ENCODE assay signal across 27 cellular contexts in the genomic region with DNA sequence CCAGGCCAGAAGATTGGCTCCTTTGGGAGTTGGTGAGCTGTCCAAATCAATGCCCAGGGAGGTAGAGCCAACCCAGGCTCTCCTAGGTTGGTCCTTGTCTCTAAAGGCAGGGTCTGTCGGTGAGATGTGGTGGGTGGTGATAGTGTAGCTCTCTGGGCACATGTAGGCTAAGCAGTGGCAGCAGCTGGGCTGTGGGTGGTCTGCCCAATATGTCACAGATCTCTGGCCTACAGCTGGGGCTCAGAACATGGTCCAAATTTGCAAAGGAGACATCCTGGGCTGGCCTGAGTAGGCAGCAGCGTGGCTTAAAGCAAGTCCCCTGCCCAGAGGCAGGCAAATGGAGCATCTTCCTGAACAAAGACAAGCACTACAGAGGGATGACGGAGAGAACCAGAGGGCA.
DNase-seq lines count a peak whose midpoint lies in the region; ATAC-seq and TF ChIP-seq lines count a peak whose summit lies in the region.
"Had no signal": no experiment of that assay in that cellular context is flagged by ENCODE, and none has a peak within 500 bp of the region (broad histone marks: within the 10 kb centered on the region; RNA-seq: fewer than 3 reads in every experiment).

No MANE protein-coding gene starts in this region.

- H3K27me3 ChIP-seq in BLaER1, result no peaks in the 10 kb centered on the region
- H3K27me3 ChIP-seq: BLaER1 treated with 17β-estradiol and CSF1 and Interleukin-3, amounts not matched to agents 10 nM and 100 nM; breast epithelium; colonic mucosa; upper lobe of left lung had no signal

- no peak for TF ChIP-seq CTCF in mucosa of descending colon (IDR thresholded peaks at IDR 0.05)

- H3K9ac ChIP-seq in BLaER1, result no peak overlapping the region
- H3K9ac ChIP-seq: BLaER1 treated with 17β-estradiol and CSF1 and Interleukin-3, amounts not matched to agents 10 nM and 100 nM had no signal

- H3K27me3 Mint-ChIP-seq in memory B cell, result no peaks in the 10 kb centered on the region

- H3K4me3 ChIP-seq in BLaER1 (no peak overlapping the region), mucosa of descending colon (no peak overlapping the region)
- H3K4me3 ChIP-seq: BLaER1 treated with 17β-estradiol and CSF1 and Interleukin-3, amounts not matched to agents 10 nM and 100 nM; breast epithelium; colonic mucosa; upper lobe of left lung had no signal

- H3K4me1 Mint-ChIP-seq in memory B cell, result peaks cover 66% of the 10 kb centered on the region

- H3K36me3 ChIP-seq in BLaER1, result peaks cover 5% of the 10 kb centered on the region; the same call in 1 of the 2 replicates
- H3K36me3 ChIP-seq in mucosa of descending colon (ENCODE audit: low read depth), result no peaks in the 10 kb centered on the region
- H3K36me3 ChIP-seq: BLaER1 treated with 17β-estradiol and CSF1 and Interleukin-3, amounts not matched to agents 10 nM and 100 nM; breast epithelium; colonic mucosa; upper lobe of left lung had no signal

- no peaks in the 10 kb centered on the region for H3K9me3 Mint-ChIP-seq in memory B cell
- H3K9me3 Mint-ChIP-seq: activated naive CD4-positive, alpha-beta T cell treated with anti-CD3 and anti-CD28 coated beads for 36 hours; activated T-cell treated with anti-CD3 and anti-CD28 coated beads, Interleukin-2, amount 50 U/mL, for 4 hours; mesothelial cell of epicardium had no signal

- H3K27ac Mint-ChIP-seq in memory B cell, result peak overlapping the region; percentile 98
- H3K27ac Mint-ChIP-seq: activated naive CD4-positive, alpha-beta T cell treated with anti-CD3 and anti-CD28 coated beads for 36 hours; mesothelial cell of epicardium had no signal

- DNase-seq in memory B cell (ENCODE audit: low spot score in 2 of 2), result no peak
- DNase-seq in Right ventricle myocardium superior, result no peak
- no peak for DNase-seq in mucosa of descending colon
- DNase-seq in cerebellar cortex (ENCODE audit: low spot score), result no peak
- no peak for DNase-seq in posterior vena cava (ENCODE audit: low spot score)
- DNase-seq: activated naive CD4-positive, alpha-beta T cell treated with anti-CD3 and anti-CD28 coated beads for 36 hours; activated T-cell treated with anti-CD3 and anti-CD28 coated beads, Interleukin-2, amount 50 U/mL, for 4 hours; amygdala; colonic mucosa; COR-L47; DMS79; foreskin melanocyte; H7; IMR-90; left colon; NCI-H1092; NCI-H187 treated with DMSO at 0.1 percent for 48 hours; stimulated activated CD4-positive, alpha-beta T cell treated with anti-CD3 and anti-CD28 coated beads, Interleukin-15, amount 100 ng/mL, for 24 hours; upper lobe of left lung had no signal

- intact Hi-C loops in Right ventricle myocardium superior (cut with DNase I) (no loop called here), mucosa of descending colon (cut with DNase I, micrococcal nuclease) (no loop called here), posterior vena cava (cut with DNase I) (no loop called here)

- H3K36me3 Mint-ChIP-seq in memory B cell, result peaks cover 3% of the 10 kb centered on the region
- H3K36me3 Mint-ChIP-seq: mesothelial cell of epicardium had no signal

- H3K4me3 Mint-ChIP-seq in memory B cell, result peak overlapping the region; percentile 74
- H3K4me3 Mint-ChIP-seq: activated naive CD4-positive, alpha-beta T cell treated with anti-CD3 and anti-CD28 coated beads for 36 hours; activated T-cell treated with anti-CD3 and anti-CD28 coated beads, Interleukin-2, amount 50 U/mL, for 4 hours; mesothelial cell of epicardium had no signal

- no peaks in the 10 kb centered on the region for H4K20me1 ChIP-seq in BLaER1
- H4K20me1 ChIP-seq: BLaER1 treated with 17β-estradiol and CSF1 and Interleukin-3, amounts not matched to agents 10 nM and 100 nM had no signal

- peak overlapping the region; percentile 31; the same call in 1 of the 2 replicates for H3K4me2 ChIP-seq in BLaER1

- H3K27ac ChIP-seq in BLaER1, result 0 out of 2 replicates have a peak overlapping the region, but pooled peaks have one; percentile 22
- H3K27ac ChIP-seq: BLaER1 treated with 17β-estradiol and CSF1 and Interleukin-3, amounts not matched to agents 10 nM and 100 nM; breast epithelium; colonic mucosa; upper lobe of left lung had no signal

- ATAC-seq in GM19023 (IDR thresholded peaks at IDR 0.05; ENCODE audit: unreplicated experiment) (peak; percentile 8), HG02798 (IDR thresholded peaks at IDR 0.05; ENCODE audit: poor library complexity, unreplicated experiment) (peak; percentile 11), memory B cell (ENCODE audit: low read depth) (no peak), Right ventricle myocardium superior (ENCODE audit: poor library complexity) (no peak), mucosa of descending colon (no peak)
- ATAC-seq: activated T-cell treated with anti-CD3 and anti-CD28 coated beads, Interleukin-2, amount 50 U/mL, for 4 hours; esophagus mucosa; left colon; sciatic nerve had no signal

- H3K4me1 ChIP-seq in BLaER1, result peaks cover 21% of the 10 kb centered on the region
- no peaks in the 10 kb centered on the region for H3K4me1 ChIP-seq in mucosa of descending colon (ENCODE audit: low read depth)
- H3K4me1 ChIP-seq: breast epithelium, colonic mucosa had no signal

- H3K9me3 ChIP-seq in BLaER1 (no peaks in the 10 kb centered on the region), mucosa of descending colon (no peaks in the 10 kb centered on the region)
- H3K9me3 ChIP-seq: BLaER1 treated with 17β-estradiol and CSF1 and Interleukin-3, amounts not matched to agents 10 nM and 100 nM; breast epithelium; colonic mucosa; upper lobe of left lung had no signal

Comparison
In these comparisons a context has a peak if more than half of its experiments do, and no peak if none do; other contexts are left out.
1. ATAC-seq: peak in GM19023 (single experiment) and HG02798 (single experiment); none in memory B cell (single experiment), Right ventricle myocardium superior (single experiment) and mucosa of descending colon (single experiment).